8 cellular contexts compared by ENCODE assay signal in genomic region chr2:263774-264492, GRCh38. TPM values are rescaled to one million over a fixed set of nuclear protein-coding genes. Genes with fewer than 3 reads are reported as not detected.
A peak's percentile ranks its signal among the peaks of the same experiment; 100 is the strongest.
DNase-seq lines count a peak whose midpoint lies in the region; ATAC-seq, FAIRE-seq and TF ChIP-seq lines count a peak whose summit lies in the region.

Gene SH3YL1 (minus strand): TSS chr2:264032. CDS start chr2:263984, 48 bp downstream.

- TF ChIP-seq CTCF in GM12865 (IDR thresholded peaks at IDR 0.05; ENCODE audit: insufficient read depth, low read depth, low read length, missing control alignments) (no peak), glutamatergic neuron (IDR thresholded peaks at IDR 0.05; ENCODE audit: partially characterized antibody, unreplicated experiment) (no peak), pancreas (IDR thresholded peaks at IDR 0.05) (no peak)

- in situ Hi-C loops in KBM-7 (cut with MboI; ENCODE audit: low pct_unique_long_range_greater_than_20kb, low sequenced_read_pairs): no loop called here

- H3K4me3 ChIP-seq in GM12865 (ENCODE audit: low read depth, low read length) (peak within 1 kb of the TSS; percentile 70), pancreas (peak within 1 kb of the TSS; percentile 59 to 94 (median 82))

- 0 to 1% methylated on average over 58 to 77 of the region's 77 CpGs for WGBS in pancreas, 2 donors

- peaks cover 3% of the 10 kb centered on the region for H3K27me3 Mint-ChIP-seq in glutamatergic neuron (ENCODE audit: unreplicated experiment)

- peak; percentile 22 for ATAC-seq in HG02798 (IDR thresholded peaks at IDR 0.05; ENCODE audit: poor library complexity, unreplicated experiment)
- ATAC-seq in pancreas: peak; percentile 78 to 85 (median 82)

- peak within 1 kb of the TSS; percentile 68 for H3K27ac Mint-ChIP-seq in glutamatergic neuron (ENCODE audit: unreplicated experiment)

- peak within 1 kb of the TSS; percentile 91 for H3K4me3 Mint-ChIP-seq in glutamatergic neuron (ENCODE audit: unreplicated experiment)

- H3K9me3 Mint-ChIP-seq in glutamatergic neuron (ENCODE audit: unreplicated experiment): peaks cover 4% of the 10 kb centered on the region

- H3K27me3 ChIP-seq in pancreas: no peaks in the 10 kb centered on the region

- H3K36me3 Mint-ChIP-seq in glutamatergic neuron (ENCODE audit: unreplicated experiment): no peaks in the 10 kb centered on the region

- H3K27ac ChIP-seq in pancreas: peak within 1 kb of the TSS; percentile 97 to 99 (median 98)

- no peaks in the 10 kb centered on the region for H3K36me3 ChIP-seq in pancreas

- peaks cover 19% of the 10 kb centered on the region for H3K4me1 Mint-ChIP-seq in glutamatergic neuron (ENCODE audit: low read depth, unreplicated experiment)

- intact Hi-C loops in pancreas (cut with DNase I): no loop called here

- H3K9me3 ChIP-seq in pancreas: no peaks in the 10 kb centered on the region

- DNase-seq in GM12865 (ENCODE audit: low read depth) (peak; percentile 43), OCI-M1 (lab: John Stamatoyannopoulos, UW) (peak; percentile 45), glutamatergic neuron (peak; percentile 25), pancreas (peak; percentile 81 to 94 (median 86)), KBM-7 (no peak), SHP77 treated with DMSO at 0.1 percent for 48 hours (lab: John Stamatoyannopoulos, UW) (no peak)
- DNase-seq in activated naive CD4-positive, alpha-beta T cell (lab: John Stamatoyannopoulos, UW): peak in 3 of 4 experiments; percentile 13 to 59 (median 42)

- no peak for FAIRE-seq in pancreas (lab: Jason Lieb, UNC)

- H3K4me1 ChIP-seq in pancreas: peaks cover 11 to 44% (median 29%) of the 10 kb centered on the region in 3 donors

RNA-seq across cellular contexts. Expression of gene SH3YL1, which starts in this region (rescaled TPM):
- total RNA-seq in glutamatergic neuron (ENCODE audit: unreplicated experiment) (21.4 TPM), pancreas (100 to 1,000 TPM in 4 of 6 donors, 10 to 100 TPM in 2; 63.7 to 134 (median 118) TPM)
- polyA plus RNA-seq in pancreas: 100 to 1,000 TPM; 110 to 162 TPM

Comparison
In these comparisons a context has a peak if more than half of its experiments do, and no peak if none do; other contexts are left out.
1. DNase-seq: peak in GM12865 (single experiment), OCI-M1 (single experiment), activated naive CD4-positive, alpha-beta T cell (3 of 4), glutamatergic neuron (single experiment) and pancreas (6 of 6); none in KBM-7 (single experiment) and SHP77 treated with DMSO at 0.1 percent for 48 hours (single experiment).